ENCODE assay signal across 19 cellular contexts in genomic region chr10:104931723-104932122, GRCh38.
"Had no signal": no experiment of that assay in that cellular context is flagged by ENCODE, and none has a peak within 500 bp of the region (broad histone marks: within the 10 kb centered on the region; RNA-seq: fewer than 3 reads in every experiment).

No MANE protein-coding gene starts in this region.

- H3K9me3 Mint-ChIP-seq: natural killer cell; neural progenitor cell; stimulated activated naive CD8-positive, alpha-beta T cell treated with anti-CD3 and anti-CD28 coated beads, Interleukin-15, Interleukin-2, amounts not matched to agents 100 ng/mL and 50 ng/mL, for 24 hours had no signal

- H3K27ac Mint-ChIP-seq: natural killer cell; neural progenitor cell; stimulated activated naive B cell treated with anti-CD40 and anti-IgM and Interleukin-4, amounts not matched to agents 10 μg/mL and 1 μg/mL and 100 μg/mL, for 72 hours; stimulated activated naive CD8-positive, alpha-beta T cell treated with anti-CD3 and anti-CD28 coated beads, Interleukin-15, Interleukin-2, amounts not matched to agents 100 ng/mL and 50 ng/mL, for 24 hours had no signal

- FAIRE-seq: frontal cortex, small intestine had no signal

- H3K4me3 Mint-ChIP-seq: natural killer cell; neural progenitor cell; stimulated activated naive B cell treated with anti-CD40 and anti-IgM and Interleukin-4, amounts not matched to agents 10 μg/mL and 1 μg/mL and 100 μg/mL, for 72 hours; stimulated activated naive CD8-positive, alpha-beta T cell treated with anti-CD3 and anti-CD28 coated beads, Interleukin-15, Interleukin-2, amounts not matched to agents 100 ng/mL and 50 ng/mL, for 24 hours had no signal

- H3K4me1 Mint-ChIP-seq: natural killer cell; stimulated activated naive B cell treated with anti-CD40 and anti-IgM and Interleukin-4, amounts not matched to agents 10 μg/mL and 1 μg/mL and 100 μg/mL, for 72 hours had no signal

- H3K36me3 Mint-ChIP-seq: natural killer cell; neural progenitor cell; stimulated activated naive B cell treated with anti-CD40 and anti-IgM and Interleukin-4, amounts not matched to agents 10 μg/mL and 1 μg/mL and 100 μg/mL, for 72 hours had no signal

- DNase-seq: cerebellar nuclear complex; cortex of kidney; head of caudate nucleus; left lung; mammary epithelial cell; natural killer cell; nucleus accumbens; posterior cingulate gyrus; retina; right lobe of liver; small intestine; stimulated activated CD4-positive, alpha-beta T cell treated with anti-CD3 and anti-CD28 coated beads, Interleukin-15, amount 100 ng/mL, for 24 hours; stimulated activated CD4-positive, alpha-beta T cell treated with anti-CD3 and anti-CD28 coated beads, Interleukin-2, amount 100 ng/mL, for 48 hours; stimulated activated naive B cell treated with anti-CD40 and anti-IgM and Interleukin-4, amounts not matched to agents 10 μg/mL and 1 μg/mL and 100 μg/mL, for 72 hours; upper lobe of right lung; uterus had no signal

- H3K27me3 Mint-ChIP-seq: stimulated activated naive CD8-positive, alpha-beta T cell treated with anti-CD3 and anti-CD28 coated beads, Interleukin-15, Interleukin-2, amounts not matched to agents 100 ng/mL and 50 ng/mL, for 24 hours had no signal
